8 cellular contexts compared by ENCODE assay signal in the genomic region with DNA sequence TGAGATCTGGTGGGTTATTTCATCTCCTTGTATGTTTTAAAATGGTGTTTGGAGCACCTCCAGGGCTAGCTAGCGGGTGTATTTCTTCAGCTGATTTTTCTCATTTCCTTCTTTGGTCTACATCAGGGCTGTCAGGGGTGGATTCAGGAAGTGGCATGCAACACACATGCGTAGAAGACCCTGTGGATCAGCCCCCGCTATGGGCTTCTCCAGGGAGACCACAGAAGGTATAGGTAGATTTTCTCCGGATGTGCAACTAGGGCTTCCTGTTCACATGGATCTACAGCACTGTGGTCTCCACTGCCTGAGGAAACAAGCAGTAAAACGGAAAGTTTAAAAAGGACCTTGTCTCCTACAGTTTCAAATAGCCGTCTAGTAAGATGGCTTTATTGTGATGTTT. TPM values are rescaled to one million over a fixed set of nuclear protein-coding genes. Genes with fewer than 3 reads are reported as not detected.
DNase-seq lines count a peak whose midpoint lies in the region; ATAC-seq and TF ChIP-seq lines count a peak whose summit lies in the region.

No MANE protein-coding gene starts in this region.

- H3K9me2 ChIP-seq in GM23338 (ENCODE audit: insufficient read depth) = no peaks in the 10 kb centered on the region

- TF ChIP-seq CTCF in GM12875 (IDR thresholded peaks at IDR 0.05; ENCODE audit: borderline replicate concordance, insufficient read depth, low read depth, low read length) = no peak
- no peak for TF ChIP-seq CTCF in GM23338 (conservative IDR thresholded peaks at IDR 0.05; ENCODE audit: low read depth in 2 of 2)

- H3K4me1 ChIP-seq in GM23338 (ENCODE audit: insufficient read depth) = no peaks in the 10 kb centered on the region

- H3K9me3 Mint-ChIP-seq in GM23338 = no peaks in the 10 kb centered on the region

- H3K36me3 ChIP-seq in GM23338 (ENCODE audit: insufficient read depth) = peaks cover 8% of the 10 kb centered on the region; the same call in 1 of the 2 replicates

- no peaks in the 10 kb centered on the region for H3K27me3 ChIP-seq in GM23338 (ENCODE audit: insufficient read depth)

- peaks cover 5% of the 10 kb centered on the region; the same call in 2 of the 3 replicates for H3K4me1 Mint-ChIP-seq in GM23338

- peaks cover 5% of the 10 kb centered on the region for H3K27me3 Mint-ChIP-seq in GM23338 (ENCODE audit: insufficient read depth, low read depth, poor library complexity)

- no peak overlapping the region for H3K27ac ChIP-seq in GM23338 (ENCODE audit: low read depth)

- no peak overlapping the region for H2AFZ ChIP-seq in GM23338

- no peak overlapping the region for H3K27ac Mint-ChIP-seq in GM23338

- ATAC-seq in HG03442 (IDR thresholded peaks at IDR 0.05; ENCODE audit: unreplicated experiment) = peak; percentile 18
- no peak for ATAC-seq in GM23338

- H3K79me2 ChIP-seq in GM23338 (replicated peaks; ENCODE audit: insufficient read depth) = no peaks in the 10 kb centered on the region

- peak; percentile 26 for DNase-seq in activated CD8-positive, alpha-beta memory T cell treated with anti-CD3 and anti-CD28 coated beads, Interleukin-2, amount 50 U/mL, for 1 hour (ENCODE audit: extremely low read depth)
- DNase-seq in stimulated activated CD4-positive, alpha-beta T cell treated with anti-CD3 and anti-CD28 coated beads, Interleukin-12 subunit alpha, Interleukin-12 subunit beta, amount 100 ng/mL, for 24 hours (ENCODE audit: low read depth in 2 of 2) = peak; percentile 26 to 34
- no peak for DNase-seq in DMS 273 treated with DMSO at 0.1 percent for 48 hours (lab: John Stamatoyannopoulos, UW)
- no peak for DNase-seq in GM23338 (ENCODE audit: low spot score)
- no peak for DNase-seq in AML-193 (lab: John Stamatoyannopoulos, UW)
- no peak for DNase-seq in NCI-H446 (lab: John Stamatoyannopoulos, UW)

- peak overlapping the region; percentile 17 for H3K4me3 ChIP-seq in GM12875 (ENCODE audit: low read depth, low read length)
- no peak overlapping the region for H3K4me3 ChIP-seq in GM23338

- peaks cover 6% of the 10 kb centered on the region; the same call in 1 of the 2 replicates for H3F3A ChIP-seq in GM23338 (replicated peaks; ENCODE audit: low read depth)

- H3K4me3 Mint-ChIP-seq in GM23338 = no peak overlapping the region

- H3K36me3 Mint-ChIP-seq in GM23338 (ENCODE audit: low read depth) = peaks cover 52% of the 10 kb centered on the region

- 0 out of 2 replicates have a peak, but pooled peaks cover 10% of the 10 kb centered on the region for H4K20me1 ChIP-seq in GM23338 (replicated peaks; ENCODE audit: insufficient read depth)

- no peak overlapping the region for H3K4me2 ChIP-seq in GM23338

TF ChIP-seq in GM23338, 12 proteins besides CTCF, POLR2A, EP300 and RAD21:
- TF ChIP-seq, protein P1, sequence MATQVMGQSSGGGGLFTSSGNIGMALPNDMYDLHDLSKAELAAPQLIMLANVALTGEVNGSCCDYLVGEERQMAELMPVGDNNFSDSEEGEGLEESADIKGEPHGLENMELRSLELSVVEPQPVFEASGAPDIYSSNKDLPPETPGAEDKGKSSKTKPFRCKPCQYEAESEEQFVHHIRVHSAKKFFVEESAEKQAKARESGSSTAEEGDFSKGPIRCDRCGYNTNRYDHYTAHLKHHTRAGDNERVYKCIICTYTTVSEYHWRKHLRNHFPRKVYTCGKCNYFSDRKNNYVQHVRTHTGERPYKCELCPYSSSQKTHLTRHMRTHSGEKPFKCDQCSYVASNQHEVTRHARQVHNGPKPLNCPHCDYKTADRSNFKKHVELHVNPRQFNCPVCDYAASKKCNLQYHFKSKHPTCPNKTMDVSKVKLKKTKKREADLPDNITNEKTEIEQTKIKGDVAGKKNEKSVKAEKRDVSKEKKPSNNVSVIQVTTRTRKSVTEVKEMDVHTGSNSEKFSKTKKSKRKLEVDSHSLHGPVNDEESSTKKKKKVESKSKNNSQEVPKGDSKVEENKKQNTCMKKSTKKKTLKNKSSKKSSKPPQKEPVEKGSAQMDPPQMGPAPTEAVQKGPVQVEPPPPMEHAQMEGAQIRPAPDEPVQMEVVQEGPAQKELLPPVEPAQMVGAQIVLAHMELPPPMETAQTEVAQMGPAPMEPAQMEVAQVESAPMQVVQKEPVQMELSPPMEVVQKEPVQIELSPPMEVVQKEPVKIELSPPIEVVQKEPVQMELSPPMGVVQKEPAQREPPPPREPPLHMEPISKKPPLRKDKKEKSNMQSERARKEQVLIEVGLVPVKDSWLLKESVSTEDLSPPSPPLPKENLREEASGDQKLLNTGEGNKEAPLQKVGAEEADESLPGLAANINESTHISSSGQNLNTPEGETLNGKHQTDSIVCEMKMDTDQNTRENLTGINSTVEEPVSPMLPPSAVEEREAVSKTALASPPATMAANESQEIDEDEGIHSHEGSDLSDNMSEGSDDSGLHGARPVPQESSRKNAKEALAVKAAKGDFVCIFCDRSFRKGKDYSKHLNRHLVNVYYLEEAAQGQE (IDR thresholded peaks at IDR 0.05; ENCODE audit: unreplicated experiment) = no peak
- TF ChIP-seq JUNB (IDR thresholded peaks at IDR 0.05; ENCODE audit: unreplicated experiment) = no peak

RNA-seq across cellular contexts. Expression of a gene that starts 10.4 kb away (rescaled TPM):
- 31.8 and 32.4 TPM in 2 replicates for total RNA-seq in GM23338 (2014; rRNA removed; shearing (Covaris generic))
- polyA plus RNA-seq in GM23338 (2016; fragmentation: Nextera tagmentation; extraction: Ambion mirVana) = 40.7 and 42.3 TPM in 2 replicates

RNA-seq across cellular contexts. Expression of a gene that starts 57.9 kb away (rescaled TPM):
- total RNA-seq in GM23338 (2014; rRNA removed; shearing (Covaris generic)) = 29.0 and 59.1 TPM in 2 replicates
- 7.1 and 9.1 TPM in 2 replicates for polyA plus RNA-seq in GM23338 (2016; fragmentation: Nextera tagmentation; extraction: Ambion mirVana)

Comparison
In these comparisons a context has a peak if more than half of its experiments do, and no peak if none do; other contexts are left out.
1. DNase-seq: peak in activated CD8-positive, alpha-beta memory T cell treated with anti-CD3 and anti-CD28 coated beads, Interleukin-2, amount 50 U/mL, for 1 hour (single experiment) and stimulated activated CD4-positive, alpha-beta T cell treated with anti-CD3 and anti-CD28 coated beads, Interleukin-12 subunit alpha, Interleukin-12 subunit beta, amount 100 ng/mL, for 24 hours (2 of 2); none in DMS 273 treated with DMSO at 0.1 percent for 48 hours (single experiment), GM23338 (single experiment), AML-193 (0 of 2) and NCI-H446 (0 of 2).